ENCODE assay signal across 18 cellular contexts in the genomic region with DNA sequence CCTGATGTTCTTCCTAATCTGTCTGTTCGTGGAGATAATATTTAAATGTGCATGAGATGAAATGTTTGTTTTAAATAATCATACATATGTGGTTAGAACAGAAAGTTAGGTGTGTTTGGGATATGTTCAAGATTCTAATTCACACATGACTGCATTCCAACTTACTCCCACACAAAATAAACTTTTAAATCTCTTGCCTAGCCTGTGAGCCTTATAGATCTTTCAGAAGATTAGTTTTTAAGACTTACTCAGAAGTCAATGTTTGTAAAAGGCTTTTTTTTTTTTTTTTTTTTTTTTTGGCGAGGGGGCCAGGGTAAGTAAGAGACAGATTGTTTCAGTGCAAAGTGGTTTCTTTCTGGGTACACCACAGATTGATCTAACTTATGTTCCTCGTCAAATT. TPM values are rescaled to one million over a fixed set of nuclear protein-coding genes. Genes with fewer than 3 reads are reported as not detected.
DNase-seq lines count a peak whose midpoint lies in the region; TF ChIP-seq lines count a peak whose summit lies in the region.
"Had no signal": no experiment of that assay in that cellular context is flagged by ENCODE, and none has a peak within 500 bp of the region (broad histone marks: within the 10 kb centered on the region; RNA-seq: fewer than 3 reads in every experiment).

No MANE protein-coding gene starts in this region.

- WGBS in thyroid gland, 2 donors = 20 to 29% methylated on average over 3 of the region's 3 CpGs

- no peak for TF ChIP-seq POLR2A in thyroid gland (IDR thresholded peaks at IDR 0.05)

- no peaks in the 10 kb centered on the region for H3K27me3 ChIP-seq in thyroid gland
- H3K27me3 ChIP-seq: BLaER1 treated with 17β-estradiol and CSF1 and Interleukin-3, amounts not matched to agents 10 nM and 100 nM; stomach; upper lobe of right lung had no signal

- TF ChIP-seq CTCF in AG10803 (conservative IDR thresholded peaks at IDR 0.05; ENCODE audit: low read length) (no peak), nephron (IDR thresholded peaks at IDR 0.05; ENCODE audit: unreplicated experiment in 3 of 3) (no peak), thyroid gland (IDR thresholded peaks at IDR 0.05) (no peak)

- peaks cover 19% of the 10 kb centered on the region for H3K4me1 Mint-ChIP-seq in nephron
- H3K4me1 Mint-ChIP-seq: activated naive CD8-positive, alpha-beta T cell treated with anti-CD3 and anti-CD28 coated beads for 36 hours had no signal

- peak overlapping the region; percentile 78 to 90 (median 86) for H3K27ac Mint-ChIP-seq in nephron
- H3K27ac Mint-ChIP-seq: activated naive CD8-positive, alpha-beta T cell treated with anti-CD3 and anti-CD28 coated beads for 36 hours; activated T-helper 1 cell treated with anti-CD3 and anti-CD28 coated beads, Interleukin-12 subunit alpha, Interleukin-12 subunit beta, Interleukin-2, Interleukin-4 antibody, amounts not matched to agents 30 ng/mL and 10 ng/mL and 1 ng/mL, durations not matched to agents 14 hours and 24 hours and 36 hours had no signal

- no peaks in the 10 kb centered on the region for H3K36me3 Mint-ChIP-seq in nephron (ENCODE audit: low read depth)
- H3K36me3 Mint-ChIP-seq: activated naive CD8-positive, alpha-beta T cell treated with anti-CD3 and anti-CD28 coated beads for 36 hours had no signal

- H3K4me1 ChIP-seq in thyroid gland = peaks cover 9 to 11% of the 10 kb centered on the region in 2 donors
- H3K4me1 ChIP-seq: A549; BLaER1 treated with 17β-estradiol and CSF1 and Interleukin-3, amounts not matched to agents 10 nM and 100 nM had no signal

- intact Hi-C loops in thyroid gland (cut with DNase I) = no loop called here

- peaks cover 7% of the 10 kb centered on the region for H3K27me3 Mint-ChIP-seq in nephron (ENCODE audit: low read depth)
- H3K27me3 Mint-ChIP-seq: brain had no signal

- no peak overlapping the region for H3K4me3 ChIP-seq in AG10803 (ENCODE audit: low read length)
- H3K4me3 ChIP-seq in thyroid gland (replicated peaks in 1 of 3) = no peak overlapping the region
- H3K4me3 ChIP-seq: A549; BLaER1 treated with 17β-estradiol and CSF1 and Interleukin-3, amounts not matched to agents 10 nM and 100 nM; mucosa of descending colon; stomach; upper lobe of right lung had no signal

- H3K9me3 ChIP-seq in thyroid gland = no peaks in the 10 kb centered on the region
- H3K9me3 ChIP-seq: A549, mucosa of descending colon, upper lobe of right lung had no signal

- peak overlapping the region; percentile 93 for H3K27ac ChIP-seq in epithelial cell of prostate
- H3K27ac ChIP-seq in substantia nigra (ENCODE audit: low read depth, low read length, poor library complexity, severe bottlenecking) = no peak overlapping the region
- H3K27ac ChIP-seq in thyroid gland = no peak overlapping the region
- H3K27ac ChIP-seq: A549, stomach, upper lobe of right lung had no signal

- DNase-seq in AG10803 (ENCODE audit: low read depth) (peak; percentile 11), M059J (ENCODE audit: low read depth) (peak; percentile 5), epithelial cell of prostate (ENCODE audit: low read depth, low spot score) (no peak), OCI-M1 (lab: John Stamatoyannopoulos, UW) (no peak), substantia nigra (lab: John Stamatoyannopoulos, UW) (no peak), thyroid gland (no peak), epidermal melanocyte (ENCODE audit: insufficient read length, low spot score) (no peak)
- DNase-seq: activated naive CD8-positive, alpha-beta T cell treated with anti-CD3 and anti-CD28 coated beads for 36 hours; mucosa of descending colon; NCI-H748 treated with DMSO at 0.1 percent for 48 hours; SHP77; stomach; upper lobe of right lung had no signal

- H3K9me3 Mint-ChIP-seq in nephron = peaks cover 14% of the 10 kb centered on the region

- no peaks in the 10 kb centered on the region for H3K36me3 ChIP-seq in thyroid gland
- H3K36me3 ChIP-seq: BLaER1 treated with 17β-estradiol and CSF1 and Interleukin-3, amounts not matched to agents 10 nM and 100 nM; stomach; upper lobe of right lung had no signal

- H3K4me3 Mint-ChIP-seq in nephron = no peak overlapping the region
- H3K4me3 Mint-ChIP-seq: activated naive CD8-positive, alpha-beta T cell treated with anti-CD3 and anti-CD28 coated beads for 36 hours; activated T-helper 1 cell treated with anti-CD3 and anti-CD28 coated beads, Interleukin-12 subunit alpha, Interleukin-12 subunit beta, Interleukin-2, Interleukin-4 antibody, amounts not matched to agents 30 ng/mL and 10 ng/mL and 1 ng/mL, durations not matched to agents 14 hours and 24 hours and 36 hours; brain had no signal

RNA-seq across cellular contexts. Expression of gene GPR180, which starts 39.0 kb away (rescaled TPM):
- total RNA-seq in M059J (2014; rRNA removed; shearing (Covaris generic)) = 10.7 and 13.9 TPM in 2 replicates
- total RNA-seq in thyroid gland = 10 to 100 TPM; 10.4 to 13.3 (median 10.9) TPM

RNA-seq across cellular contexts. Expression of gene TGDS, which starts 44.7 kb away (rescaled TPM):
- total RNA-seq in M059J (2014; rRNA removed; shearing (Covaris generic)) = 13.1 and 15.2 TPM in 2 replicates
- total RNA-seq in thyroid gland = 10 to 100 TPM; 15.8 to 25.2 (median 20.4) TPM

Comparison
In these comparisons a context has a peak if more than half of its experiments do, and no peak if none do; other contexts are left out.
1. DNase-seq: peak in AG10803 (single experiment) and M059J (single experiment); none in epithelial cell of prostate (single experiment), OCI-M1 (single experiment), substantia nigra (0 of 49), thyroid gland (0 of 2) and epidermal melanocyte (single experiment).